In the genomic region with DNA sequence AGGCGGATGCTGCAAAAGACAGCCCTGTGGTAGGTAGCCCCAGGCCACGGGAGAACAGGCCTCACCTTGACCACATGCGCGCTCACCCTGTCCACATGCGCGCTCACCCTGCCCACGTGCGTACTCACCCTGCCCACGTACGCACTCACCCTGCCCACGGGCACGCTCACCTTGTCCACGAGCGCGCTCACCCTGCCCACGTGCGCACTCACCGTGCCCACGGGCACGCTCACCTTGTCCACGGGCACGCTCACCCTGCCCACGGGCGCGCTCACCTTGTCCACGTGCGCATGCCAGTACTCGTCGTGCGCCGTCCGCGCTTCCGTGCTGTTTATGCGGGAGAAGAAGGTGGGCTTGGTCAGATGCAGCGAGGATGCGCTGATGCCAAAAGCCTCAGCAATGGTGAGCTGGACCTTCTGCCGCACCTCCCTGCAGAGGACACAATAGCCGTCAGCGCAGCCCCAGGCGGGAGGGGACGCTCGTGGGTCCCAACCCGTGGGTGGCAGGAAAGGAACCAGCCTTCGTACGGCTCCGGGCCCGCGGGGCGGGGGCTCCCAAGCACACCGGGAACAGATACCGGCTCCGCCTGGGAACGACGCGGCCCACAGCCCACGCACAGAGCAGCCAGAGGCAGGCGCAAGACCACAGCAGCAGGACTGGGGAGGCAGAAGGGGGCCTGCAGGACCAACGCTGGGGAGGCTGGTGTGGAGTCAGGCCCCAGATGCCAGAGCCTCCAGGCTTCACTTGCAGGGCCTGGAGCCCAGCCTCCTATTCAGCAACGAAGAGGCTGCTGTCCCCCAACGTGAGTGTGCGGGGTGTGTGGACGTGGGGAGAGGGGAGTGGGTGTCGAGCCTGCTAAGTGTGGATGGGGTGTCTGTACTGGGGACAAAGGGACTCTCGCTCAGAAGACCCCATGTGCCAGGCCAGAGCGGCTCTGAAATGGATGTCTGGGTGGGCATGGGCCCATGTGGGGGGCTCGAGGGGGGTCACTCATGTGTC, we compare ENCODE assay signal across 1 cellular context.
A peak's percentile ranks its signal among the peaks of the same experiment; 100 is the strongest.
TF ChIP-seq lines count a peak whose summit lies in the region.

No MANE protein-coding gene starts in this region.

TF ChIP-seq in HepG2, 621 proteins besides CTCF, POLR2A, EP300 and RAD21 (continued from another document):
- no peak for TF ChIP-seq KDM5B (CRISPR knock-in tag; IDR thresholded peaks at IDR 0.05; ENCODE audit: borderline replicate concordance)
- TF ChIP-seq, protein P1, sequence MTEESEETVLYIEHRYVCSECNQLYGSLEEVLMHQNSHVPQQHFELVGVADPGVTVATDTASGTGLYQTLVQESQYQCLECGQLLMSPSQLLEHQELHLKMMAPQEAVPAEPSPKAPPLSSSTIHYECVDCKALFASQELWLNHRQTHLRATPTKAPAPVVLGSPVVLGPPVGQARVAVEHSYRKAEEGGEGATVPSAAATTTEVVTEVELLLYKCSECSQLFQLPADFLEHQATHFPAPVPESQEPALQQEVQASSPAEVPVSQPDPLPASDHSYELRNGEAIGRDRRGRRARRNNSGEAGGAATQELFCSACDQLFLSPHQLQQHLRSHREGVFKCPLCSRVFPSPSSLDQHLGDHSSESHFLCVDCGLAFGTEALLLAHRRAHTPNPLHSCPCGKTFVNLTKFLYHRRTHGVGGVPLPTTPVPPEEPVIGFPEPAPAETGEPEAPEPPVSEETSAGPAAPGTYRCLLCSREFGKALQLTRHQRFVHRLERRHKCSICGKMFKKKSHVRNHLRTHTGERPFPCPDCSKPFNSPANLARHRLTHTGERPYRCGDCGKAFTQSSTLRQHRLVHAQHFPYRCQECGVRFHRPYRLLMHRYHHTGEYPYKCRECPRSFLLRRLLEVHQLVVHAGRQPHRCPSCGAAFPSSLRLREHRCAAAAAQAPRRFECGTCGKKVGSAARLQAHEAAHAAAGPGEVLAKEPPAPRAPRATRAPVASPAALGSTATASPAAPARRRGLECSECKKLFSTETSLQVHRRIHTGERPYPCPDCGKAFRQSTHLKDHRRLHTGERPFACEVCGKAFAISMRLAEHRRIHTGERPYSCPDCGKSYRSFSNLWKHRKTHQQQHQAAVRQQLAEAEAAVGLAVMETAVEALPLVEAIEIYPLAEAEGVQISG (CRISPR knock-in tag; IDR thresholded peaks at IDR 0.05) = no peak
- TF ChIP-seq NFAT5 (CRISPR knock-in tag; IDR thresholded peaks at IDR 0.05) = no peak
- TF ChIP-seq, protein P2, sequence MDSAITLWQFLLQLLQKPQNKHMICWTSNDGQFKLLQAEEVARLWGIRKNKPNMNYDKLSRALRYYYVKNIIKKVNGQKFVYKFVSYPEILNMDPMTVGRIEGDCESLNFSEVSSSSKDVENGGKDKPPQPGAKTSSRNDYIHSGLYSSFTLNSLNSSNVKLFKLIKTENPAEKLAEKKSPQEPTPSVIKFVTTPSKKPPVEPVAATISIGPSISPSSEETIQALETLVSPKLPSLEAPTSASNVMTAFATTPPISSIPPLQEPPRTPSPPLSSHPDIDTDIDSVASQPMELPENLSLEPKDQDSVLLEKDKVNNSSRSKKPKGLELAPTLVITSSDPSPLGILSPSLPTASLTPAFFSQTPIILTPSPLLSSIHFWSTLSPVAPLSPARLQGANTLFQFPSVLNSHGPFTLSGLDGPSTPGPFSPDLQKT (CRISPR knock-in tag; IDR thresholded peaks at IDR 0.05; ENCODE audit: borderline replicate concordance) = no peak
- no peak for TF ChIP-seq ZNF44 (CRISPR knock-in tag; IDR thresholded peaks at IDR 0.05)
- TF ChIP-seq, protein P3, sequence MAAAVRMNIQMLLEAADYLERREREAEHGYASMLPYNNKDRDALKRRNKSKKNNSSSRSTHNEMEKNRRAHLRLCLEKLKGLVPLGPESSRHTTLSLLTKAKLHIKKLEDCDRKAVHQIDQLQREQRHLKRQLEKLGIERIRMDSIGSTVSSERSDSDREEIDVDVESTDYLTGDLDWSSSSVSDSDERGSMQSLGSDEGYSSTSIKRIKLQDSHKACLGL (CRISPR knock-in tag; IDR thresholded peaks at IDR 0.05) = 0 out of 2 replicates have a peak, but pooled peaks have one; percentile 26
- no peak for TF ChIP-seq PAX8 (CRISPR knock-in tag; IDR thresholded peaks at IDR 0.05; ENCODE audit: borderline replicate concordance)
- no peak for TF ChIP-seq ZNF598 (CRISPR knock-in tag; IDR thresholded peaks at IDR 0.05; ENCODE audit: borderline replicate concordance)
- TF ChIP-seq AKNA (CRISPR knock-in tag; IDR thresholded peaks at IDR 0.05; ENCODE audit: borderline replicate concordance) = no peak
- TF ChIP-seq NFRKB (IDR thresholded peaks at IDR 0.05) = no peak
- TF ChIP-seq GTF3A (CRISPR knock-in tag; conservative IDR thresholded peaks at IDR 0.05) = no peak
- no peak for TF ChIP-seq ZSCAN20 (CRISPR knock-in tag; IDR thresholded peaks at IDR 0.05; ENCODE audit: borderline replicate concordance)
- no peak for TF ChIP-seq SMARCC2 (IDR thresholded peaks at IDR 0.05)
- peak; percentile 27; the same call in 1 of the 2 replicates for TF ChIP-seq MTA1 (CRISPR knock-in tag; IDR thresholded peaks at IDR 0.05; ENCODE audit: borderline replicate concordance)
- TF ChIP-seq TARDBP (CRISPR knock-in tag; IDR thresholded peaks at IDR 0.05) = no peak
- no peak for TF ChIP-seq RFXANK (CRISPR knock-in tag; IDR thresholded peaks at IDR 0.05)
- TF ChIP-seq ZNF180 (CRISPR knock-in tag; IDR thresholded peaks at IDR 0.05; ENCODE audit: borderline replicate concordance, low read depth) = no peak
- TF ChIP-seq WIZ (CRISPR knock-in tag; IDR thresholded peaks at IDR 0.05) = no peak
- no peak for TF ChIP-seq ATF1 (CRISPR knock-in tag; IDR thresholded peaks at IDR 0.05)
